Comparison of ENCODE assay signal across 1 cellular context in genomic region chr11:128872594-128872993, GRCh38.
TF ChIP-seq lines count a peak whose summit lies in the region.

No MANE protein-coding gene starts in this region.

TF ChIP-seq in GM23338, 12 proteins besides CTCF, POLR2A, EP300 and RAD21 (continued from another document):
- TF ChIP-seq, protein P1, sequence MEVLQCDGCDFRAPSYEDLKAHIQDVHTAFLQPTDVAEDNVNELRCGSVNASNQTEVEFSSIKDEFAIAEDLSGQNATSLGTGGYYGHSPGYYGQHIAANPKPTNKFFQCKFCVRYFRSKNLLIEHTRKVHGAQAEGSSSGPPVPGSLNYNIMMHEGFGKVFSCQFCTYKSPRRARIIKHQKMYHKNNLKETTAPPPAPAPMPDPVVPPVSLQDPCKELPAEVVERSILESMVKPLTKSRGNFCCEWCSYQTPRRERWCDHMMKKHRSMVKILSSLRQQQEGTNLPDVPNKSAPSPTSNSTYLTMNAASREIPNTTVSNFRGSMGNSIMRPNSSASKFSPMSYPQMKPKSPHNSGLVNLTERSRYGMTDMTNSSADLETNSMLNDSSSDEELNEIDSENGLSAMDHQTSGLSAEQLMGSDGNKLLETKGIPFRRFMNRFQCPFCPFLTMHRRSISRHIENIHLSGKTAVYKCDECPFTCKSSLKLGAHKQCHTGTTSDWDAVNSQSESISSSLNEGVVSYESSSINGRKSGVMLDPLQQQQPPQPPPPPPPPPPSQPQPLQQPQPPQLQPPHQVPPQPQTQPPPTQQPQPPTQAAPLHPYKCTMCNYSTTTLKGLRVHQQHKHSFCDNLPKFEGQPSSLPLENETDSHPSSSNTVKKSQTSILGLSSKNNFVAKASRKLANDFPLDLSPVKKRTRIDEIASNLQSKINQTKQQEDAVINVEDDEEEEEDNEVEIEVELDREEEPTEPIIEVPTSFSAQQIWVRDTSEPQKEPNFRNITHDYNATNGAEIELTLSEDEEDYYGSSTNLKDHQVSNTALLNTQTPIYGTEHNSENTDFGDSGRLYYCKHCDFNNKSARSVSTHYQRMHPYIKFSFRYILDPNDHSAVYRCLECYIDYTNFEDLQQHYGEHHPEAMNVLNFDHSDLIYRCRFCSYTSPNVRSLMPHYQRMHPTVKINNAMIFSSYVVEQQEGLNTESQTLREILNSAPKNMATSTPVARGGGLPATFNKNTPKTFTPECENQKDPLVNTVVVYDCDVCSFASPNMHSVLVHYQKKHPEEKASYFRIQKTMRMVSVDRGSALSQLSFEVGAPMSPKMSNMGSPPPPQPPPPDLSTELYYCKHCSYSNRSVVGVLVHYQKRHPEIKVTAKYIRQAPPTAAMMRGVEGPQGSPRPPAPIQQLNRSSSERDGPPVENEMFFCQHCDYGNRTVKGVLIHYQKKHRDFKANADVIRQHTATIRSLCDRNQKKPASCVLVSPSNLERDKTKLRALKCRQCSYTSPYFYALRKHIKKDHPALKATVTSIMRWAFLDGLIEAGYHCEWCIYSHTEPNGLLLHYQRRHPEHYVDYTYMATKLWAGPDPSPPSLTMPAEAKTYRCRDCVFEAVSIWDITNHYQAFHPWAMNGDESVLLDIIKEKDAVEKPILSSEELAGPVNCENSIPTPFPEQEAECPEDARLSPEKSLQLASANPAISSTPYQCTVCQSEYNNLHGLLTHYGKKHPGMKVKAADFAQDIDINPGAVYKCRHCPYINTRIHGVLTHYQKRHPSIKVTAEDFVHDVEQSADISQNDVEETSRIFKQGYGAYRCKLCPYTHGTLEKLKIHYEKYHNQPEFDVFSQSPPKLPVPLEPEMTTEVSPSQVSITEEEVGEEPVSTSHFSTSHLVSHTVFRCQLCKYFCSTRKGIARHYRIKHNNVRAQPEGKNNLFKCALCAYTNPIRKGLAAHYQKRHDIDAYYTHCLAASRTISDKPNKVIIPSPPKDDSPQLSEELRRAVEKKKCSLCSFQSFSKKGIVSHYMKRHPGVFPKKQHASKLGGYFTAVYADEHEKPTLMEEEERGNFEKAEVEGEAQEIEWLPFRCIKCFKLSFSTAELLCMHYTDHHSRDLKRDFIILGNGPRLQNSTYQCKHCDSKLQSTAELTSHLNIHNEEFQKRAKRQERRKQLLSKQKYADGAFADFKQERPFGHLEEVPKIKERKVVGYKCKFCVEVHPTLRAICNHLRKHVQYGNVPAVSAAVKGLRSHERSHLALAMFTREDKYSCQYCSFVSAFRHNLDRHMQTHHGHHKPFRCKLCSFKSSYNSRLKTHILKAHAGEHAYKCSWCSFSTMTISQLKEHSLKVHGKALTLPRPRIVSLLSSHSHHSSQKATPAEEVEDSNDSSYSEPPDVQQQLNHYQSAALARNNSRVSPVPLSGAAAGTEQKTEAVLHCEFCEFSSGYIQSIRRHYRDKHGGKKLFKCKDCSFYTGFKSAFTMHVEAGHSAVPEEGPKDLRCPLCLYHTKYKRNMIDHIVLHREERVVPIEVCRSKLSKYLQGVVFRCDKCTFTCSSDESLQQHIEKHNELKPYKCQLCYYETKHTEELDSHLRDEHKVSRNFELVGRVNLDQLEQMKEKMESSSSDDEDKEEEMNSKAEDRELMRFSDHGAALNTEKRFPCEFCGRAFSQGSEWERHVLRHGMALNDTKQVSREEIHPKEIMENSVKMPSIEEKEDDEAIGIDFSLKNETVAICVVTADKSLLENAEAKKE (CRISPR knock-in tag; IDR thresholded peaks at IDR 0.05): no peak
- TF ChIP-seq EZH2phosphoT487 (IDR thresholded peaks at IDR 0.05; ENCODE audit: unreplicated experiment) (no peak), CREB1 (CRISPR knock-in tag; IDR thresholded peaks at IDR 0.05; ENCODE audit: low read depth) (no peak), ZNF114 (CRISPR knock-in tag; IDR thresholded peaks at IDR 0.05) (no peak)
